27 cellular contexts compared by ENCODE assay signal in genomic region chr7:69428089-69428488, GRCh38.
"Had no signal": no experiment of that assay in that cellular context is flagged by ENCODE, and none has a peak within 500 bp of the region (broad histone marks: within the 10 kb centered on the region; RNA-seq: fewer than 3 reads in every experiment).

No MANE protein-coding gene starts in this region.

- H3K27me3 ChIP-seq: stomach, suprapubic skin, testis, thyroid gland, tibial nerve, transverse colon, upper lobe of left lung, upper lobe of right lung, uterus, vagina had no signal

- H3K27ac ChIP-seq: stomach, suprapubic skin, testis, thoracic aorta, thyroid gland, tibial artery, tibial nerve, transverse colon, upper lobe of left lung, upper lobe of right lung, uterus, vagina had no signal

- H3K4me3 ChIP-seq: stomach, suprapubic skin, testis, thoracic aorta, thyroid gland, tibial artery, tibial nerve, transverse colon, upper lobe of left lung, upper lobe of right lung, uterus, vagina had no signal

- ATAC-seq: stimulated activated effector memory CD8-positive, alpha-beta T cell treated with anti-CD3 and anti-CD28 coated beads, Interleukin-12 subunit alpha, Interleukin-12 subunit beta, amount 100 ng/mL, for 72 hours; stimulated activated memory B cell treated with anti-CD40 and anti-IgM and Interleukin-4, amounts not matched to agents 10 μg/mL and 1 μg/mL and 100 μg/mL, for 72 hours; stimulated activated naive B cell treated with anti-CD40 and anti-IgM and Interleukin-4, amounts not matched to agents 10 μg/mL and 1 μg/mL and 100 μg/mL, for 72 hours; stimulated activated naive CD8-positive, alpha-beta T cell treated with anti-CD3 and anti-CD28 coated beads, Interleukin-15, amount 100 ng/mL, for 72 hours; stimulated activated naive CD8-positive, alpha-beta T cell treated with anti-CD3 and anti-CD28 coated beads, Interleukin-15, Interleukin-2, amounts not matched to agents 100 U/mL and 50 U/mL, for 24 hours; upper lobe of right lung had no signal

- DNase-seq: stimulated activated CD4-positive, alpha-beta T cell treated with anti-CD3 and anti-CD28 coated beads, Interleukin-2, amount 100 ng/mL, for 48 hours; stimulated activated CD4-positive, alpha-beta T cell treated with anti-CD3 and anti-CD28 coated beads, Interleukin-4, amount 100 ng/mL, for 1 hour; stimulated activated CD4-positive, alpha-beta T cell treated with anti-CD3 and anti-CD28 coated beads, Interleukin-4, amount 100 ng/mL, for 24 hours; stimulated activated CD4-positive, alpha-beta T cell treated with anti-CD3 and anti-CD28 coated beads, Interleukin-4, amount 100 ng/mL, for 4 hours; stimulated activated CD8-positive, alpha-beta memory T cell treated with anti-CD3 and anti-CD28 coated beads, Interleukin-4, amount 100 ng/mL, for 48 hours; stimulated activated naive B cell treated with anti-CD40 and anti-IgM and Interleukin-4, amounts not matched to agents 10 μg/mL and 1 μg/mL and 100 μg/mL, for 72 hours; stimulated activated naive CD4-positive, alpha-beta T cell; stimulated activated naive CD4-positive, alpha-beta T cell treated with Interleukin-2 at 50 U/mL for 16 hours; stimulated activated naive CD8-positive, alpha-beta T cell treated with anti-CD3 and anti-CD28 coated beads, Interleukin-15, amount 100 ng/mL, for 72 hours; stimulated activated naive CD8-positive, alpha-beta T cell treated with anti-CD3 and anti-CD28 coated beads, Interleukin-15, Interleukin-2, amounts not matched to agents 100 U/mL and 50 U/mL, for 24 hours; stomach; substantia nigra; testis; thyroid gland; tibial artery; transverse colon; trophoblast cell; upper lobe of left lung; upper lobe of right lung; uterus had no signal

- H3K36me3 ChIP-seq: stomach, suprapubic skin, thoracic aorta, thyroid gland, tibial artery, tibial nerve, transverse colon, upper lobe of left lung, upper lobe of right lung, uterus, vagina had no signal

- H3K9me3 ChIP-seq: stomach, suprapubic skin, testis, thoracic aorta, thyroid gland, tibial artery, tibial nerve, transverse colon, upper lobe of left lung, upper lobe of right lung, uterus, vagina had no signal

- FAIRE-seq: urothelium cell line had no signal
